Comparison of ENCODE assay signal across 8 cellular contexts in genomic region chr10:63268798-63269503, GRCh38.
DNase-seq lines count a peak whose midpoint lies in the region; ATAC-seq and TF ChIP-seq lines count a peak whose summit lies in the region.

No MANE protein-coding gene starts in this region.

- H3K79me2 ChIP-seq in OCI-LY1 (ENCODE audit: insufficient read depth, low read length): peaks cover 55% of the 10 kb centered on the region

- H3K36me3 ChIP-seq in HUES64 (ENCODE audit: insufficient read depth, low read length) (peaks cover 6% of the 10 kb centered on the region), OCI-LY1 (ENCODE audit: insufficient read depth, low read length) (no peaks in the 10 kb centered on the region), esophagus muscularis mucosa (no peaks in the 10 kb centered on the region)

- H3K27me3 ChIP-seq in HUES64 (ENCODE audit: insufficient read depth, low read length) (no peaks in the 10 kb centered on the region), OCI-LY1 (ENCODE audit: insufficient read depth, low read length) (no peaks in the 10 kb centered on the region), esophagus muscularis mucosa (no peaks in the 10 kb centered on the region)

- H3K27ac ChIP-seq in HUES64 (ENCODE audit: low read depth, low read length) (peak overlapping the region; percentile 94), OCI-LY1 (ENCODE audit: low read depth, low read length, poor library complexity, severe bottlenecking) (peak overlapping the region; percentile 98), esophagus muscularis mucosa (replicated peaks in 1 of 4) (peak overlapping the region; percentile 81 to 88 (median 86))

- H4K20me1 ChIP-seq in OCI-LY1 (ENCODE audit: insufficient read depth, low read length): no peaks in the 10 kb centered on the region

- H3K4me1 ChIP-seq in HUES64 (ENCODE audit: insufficient read depth, low read length) (peaks cover 18% of the 10 kb centered on the region; the same call in 1 of the 2 replicates), OCI-LY1 (ENCODE audit: insufficient read depth, low read length, severe bottlenecking) (peaks cover 43% of the 10 kb centered on the region), esophagus muscularis mucosa (peaks cover 24 to 37% (median 26%) of the 10 kb centered on the region in 4 donors)

- H3K4me2 ChIP-seq in OCI-LY1 (ENCODE audit: low read length): peak overlapping the region; percentile 79

- H3K9ac ChIP-seq in HUES64 (ENCODE audit: low read depth, low read length): peak overlapping the region; percentile 97
- H3K9ac ChIP-seq in OCI-LY1 (ENCODE audit: low read length): peak overlapping the region; percentile 91

- no peaks in the 10 kb centered on the region for H3K9me3 ChIP-seq in HUES64 (ENCODE audit: insufficient read depth, low read depth, low read length)
- no peaks in the 10 kb centered on the region for H3K9me3 ChIP-seq in OCI-LY1 (ENCODE audit: low read length)
- H3K9me3 ChIP-seq in esophagus muscularis mucosa: no peaks in the 10 kb centered on the region

- H3K4me3 ChIP-seq in HUES64 (ENCODE audit: low read length): peak overlapping the region; percentile 71
- H3K4me3 ChIP-seq in OCI-LY1 (ENCODE audit: low read depth, low read length, poor library complexity, severe bottlenecking): peak overlapping the region; percentile 94
- H3K4me3 ChIP-seq in esophagus muscularis mucosa: peak overlapping the region; percentile 46 to 61 (median 58)

- peak; percentile 17; the same call in 1 of the 2 replicates for TF ChIP-seq CTCF in OCI-LY1 (IDR thresholded peaks at IDR 0.05; ENCODE audit: low read length)
- peak; percentile 32 to 44 (median 43) for TF ChIP-seq CTCF in esophagus muscularis mucosa (IDR thresholded peaks at IDR 0.05)

- ATAC-seq in GM21447 (IDR thresholded peaks at IDR 0.05; ENCODE audit: unreplicated experiment): peak; percentile 91

- WGBS in HUES64: under 1% methylated on average over 17 of the region's 17 CpGs
- WGBS in esophagus muscularis mucosa: 0% methylated on average over 15 of the region's 17 CpGs

- intact Hi-C loops in esophagus muscularis mucosa (cut with DNase I): loop anchor here (2.0 to 5.0 kb wide), 2 partner anchors 253 to 360 kb away; partner anchors contain the start of gene REEP3

- TF ChIP-seq POLR2A in esophagus muscularis mucosa (IDR thresholded peaks at IDR 0.05; ENCODE audit: low read depth): peak; percentile 70

- no peak for TF ChIP-seq EP300 in esophagus muscularis mucosa (IDR thresholded peaks at IDR 0.05)

- no peak overlapping the region for H2AFZ ChIP-seq in OCI-LY1 (ENCODE audit: low read length)

- H3F3A ChIP-seq in OCI-LY1 (ENCODE audit: insufficient read depth, low read length): peaks cover 6% of the 10 kb centered on the region; the same call in 1 of the 2 replicates

- H3K9me2 ChIP-seq in OCI-LY1 (ENCODE audit: low read depth, low read length): no peaks in the 10 kb centered on the region

- peak; percentile 93 for DNase-seq in DMS114 treated with DMSO at 0.1 percent for 48 hours (lab: John Stamatoyannopoulos, UW; ENCODE audit: unreplicated experiment)
- DNase-seq in activated T-cell treated with anti-CD3 and anti-CD28 coated beads, Interleukin-2, amount 50 U/mL, for 1 hour: peak; percentile 66
- DNase-seq in esophagus muscularis mucosa (ENCODE audit: extremely low spot score): peak; percentile 97
- DNase-seq in myocyte (ENCODE audit: low read depth): peak; percentile 99
- DNase-seq in stimulated activated CD8-positive, alpha-beta memory T cell treated with anti-CD3 and anti-CD28 coated beads, Interleukin-7, amount 100 ng/mL, for 48 hours (ENCODE audit: extremely low read depth in 1 of 2, low read depth in 1 of 2): peak; percentile 33 to 75

Comparison
In these comparisons a context has a peak if more than half of its experiments do, and no peak if none do; other contexts are left out.
1. Peak in every context shown above with its lines: DNase-seq, ATAC-seq, H3K4me3 ChIP-seq and H3K27ac ChIP-seq.